In genomic region chr17:80916246-80916645, GRCh38 we compare ENCODE assay signal across 18 cellular contexts.
"Had no signal": no experiment of that assay in that cellular context is flagged by ENCODE, and none has a peak within 500 bp of the region (broad histone marks: within the 10 kb centered on the region; RNA-seq: fewer than 3 reads in every experiment).

No MANE protein-coding gene starts in this region.

- H3K4me1 ChIP-seq: neural progenitor cell, parathyroid adenoma, psoas muscle, right lobe of liver had no signal

- H3K36me3 Mint-ChIP-seq: natural killer cell treated with Interleukin-12 subunit alpha and Interleukin-12 subunit beta and Interleukin-15 and Interleukin-18, amount 100 ng/mL, for 72 hours had no signal

- H3K27ac ChIP-seq: heart right ventricle, neural progenitor cell, parathyroid adenoma, psoas muscle, right lobe of liver, vagina had no signal

- H3K4me2 ChIP-seq: neural progenitor cell had no signal

- H3K27ac Mint-ChIP-seq: natural killer cell treated with Interleukin-12 subunit alpha and Interleukin-12 subunit beta and Interleukin-15 and Interleukin-18, amount 100 ng/mL, for 72 hours; neural progenitor cell; type B pancreatic cell had no signal

- H3K27me3 Mint-ChIP-seq: natural killer cell treated with Interleukin-12 subunit alpha and Interleukin-12 subunit beta and Interleukin-15 and Interleukin-18, amount 100 ng/mL, for 72 hours; type B pancreatic cell had no signal

- H3K27me3 ChIP-seq: heart right ventricle, neural progenitor cell, right lobe of liver, vagina had no signal

- H3K9me3 Mint-ChIP-seq: natural killer cell treated with Interleukin-12 subunit alpha and Interleukin-12 subunit beta and Interleukin-15 and Interleukin-18, amount 100 ng/mL, for 72 hours; type B pancreatic cell had no signal

- H2AFZ ChIP-seq: neural progenitor cell, parathyroid adenoma had no signal

- H3K36me3 ChIP-seq: neural progenitor cell, right lobe of liver had no signal

- DNase-seq: effector memory CD4-positive, alpha-beta T cell; heart right ventricle; hypothalamus; mesenchymal stem cell; midbrain; occipital lobe; retina; stimulated activated naive CD4-positive, alpha-beta T cell treated with Interleukin-2 at 50 U/mL for 16 hours had no signal

- H3K4me3 Mint-ChIP-seq: natural killer cell treated with Interleukin-12 subunit alpha and Interleukin-12 subunit beta and Interleukin-15 and Interleukin-18, amount 100 ng/mL, for 72 hours; neural progenitor cell; type B pancreatic cell had no signal

- H3K9me3 ChIP-seq: heart right ventricle, psoas muscle, right lobe of liver, vagina had no signal

- ATAC-seq: esophagus mucosa, heart right ventricle, left lobe of liver, psoas muscle, right lobe of liver had no signal

- H3K9ac ChIP-seq: neural progenitor cell, parathyroid adenoma had no signal

- H3K4me3 ChIP-seq: heart right ventricle, lung, neural progenitor cell, psoas muscle, right lobe of liver, vagina had no signal
